27 cellular contexts compared by ENCODE assay signal in the genomic region with DNA sequence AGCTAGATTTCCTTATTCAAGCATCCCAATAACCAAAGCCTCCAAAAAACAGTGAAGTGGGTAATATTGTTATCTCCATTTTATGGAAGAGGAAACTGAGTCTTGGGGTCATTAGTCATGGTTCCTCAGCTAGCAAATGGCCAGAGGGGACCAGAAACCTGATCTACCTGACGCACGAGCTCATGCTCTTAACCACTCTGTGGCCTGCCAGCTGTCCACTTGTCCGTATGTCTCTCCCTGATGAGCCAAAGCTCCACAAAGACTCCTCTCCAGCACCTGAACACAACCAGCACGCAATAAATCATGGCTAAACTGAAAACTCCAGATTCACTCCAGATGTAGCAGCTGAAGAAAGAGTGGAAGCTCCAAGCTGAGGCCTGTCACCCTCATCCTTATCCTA. TPM values are rescaled to one million over a fixed set of nuclear protein-coding genes. Genes with fewer than 3 reads are reported as not detected.
"Had no signal": no experiment of that assay in that cellular context is flagged by ENCODE, and none has a peak within 500 bp of the region (broad histone marks: within the 10 kb centered on the region; RNA-seq: fewer than 3 reads in every experiment).

No MANE protein-coding gene starts in this region.

- H3K27ac Mint-ChIP-seq: activated naive CD4-positive, alpha-beta T cell treated with anti-CD3 and anti-CD28 coated beads, Interleukin-2, amount 50 U/mL, for 72 hours; activated naive CD8-positive, alpha-beta T cell treated with anti-CD3 and anti-CD28 coated beads, Interleukin-2, amount 50 U/mL, for 24 hours; T-helper 17 cell; WTC11 had no signal

- H3K4me1 Mint-ChIP-seq: activated naive CD8-positive, alpha-beta T cell treated with anti-CD3 and anti-CD28 coated beads, Interleukin-2, amount 50 U/mL, for 24 hours had no signal

- H3K4me3 Mint-ChIP-seq: activated naive CD8-positive, alpha-beta T cell treated with anti-CD3 and anti-CD28 coated beads, Interleukin-2, amount 50 U/mL, for 24 hours; activated T-cell treated with anti-CD3 and anti-CD28 coated beads, Interleukin-2, amount 50 U/mL, for 4 hours; T-helper 17 cell; WTC11 had no signal

- H3K9me3 Mint-ChIP-seq: activated naive CD4-positive, alpha-beta T cell treated with anti-CD3 and anti-CD28 coated beads, Interleukin-2, amount 50 U/mL, for 72 hours; activated naive CD8-positive, alpha-beta T cell treated with anti-CD3 and anti-CD28 coated beads, Interleukin-2, amount 50 U/mL, for 24 hours; activated T-cell treated with anti-CD3 and anti-CD28 coated beads, Interleukin-2, amount 50 U/mL, for 4 hours had no signal

- DNase-seq: activated CD4-positive, alpha-beta T cell treated with anti-CD3 and anti-CD28 coated beads for 48 hours; activated CD4-positive, alpha-beta T cell treated with anti-CD3 and anti-CD28 coated beads, Interleukin-2, amount 50 U/mL, for 48 hours; activated CD4-positive, CD25-positive, alpha-beta regulatory T cell treated with anti-CD3 and anti-CD28 coated beads, Interleukin-2, amount 50 U/mL, for 72 hours; activated CD8-positive, alpha-beta memory T cell treated with anti-CD3 and anti-CD28 coated beads for 24 hours; activated effector memory CD4-positive, alpha-beta T cell treated with anti-CD3 and anti-CD28 coated beads, Interleukin-2, amount 50 U/mL, for 16 hours; activated naive CD4-positive, alpha-beta T cell treated with Interleukin-2 at 50 U/mL for 16 hours; activated naive CD8-positive, alpha-beta T cell treated with anti-CD3 and anti-CD28 coated beads, Interleukin-2, amount 50 U/mL, for 24 hours; activated T-cell treated with anti-CD3 and anti-CD28 coated beads, Interleukin-2, amount 50 U/mL, for 4 hours; amniotic stem cell; body of pancreas; central memory CD4-positive, alpha-beta T cell; Karpas-422; MM.1S; NCI-H1105; NCI-H1930; NCI-H345; NCI-H748 treated with DMSO at 0.1 percent for 48 hours; Peyer's patch; Right ventricle myocardium superior; T-helper 17 cell; T-helper 9 cell had no signal

- H3K36me3 Mint-ChIP-seq: activated naive CD4-positive, alpha-beta T cell treated with anti-CD3 and anti-CD28 coated beads, Interleukin-2, amount 50 U/mL, for 72 hours; WTC11 had no signal

RNA-seq across cellular contexts. Expression of gene CAPN8, which starts 5.8 kb away (rescaled TPM):
- total RNA-seq: activated naive CD4-positive, alpha-beta T cell treated with anti-CD3 and anti-CD28 coated beads, Interleukin-2, amount 50 U/mL, for 72 hours; activated T-cell treated with anti-CD3 and anti-CD28 coated beads, Interleukin-2, amount 50 U/mL, for 4 hours; ascending aorta; chondrocyte; K562; OCI-LY7; Right ventricle myocardium superior had no signal

RNA-seq across cellular contexts. Expression of gene CAPN2, which starts 52.6 kb away (rescaled TPM):
- total RNA-seq: OCI-LY7 had no signal
